1 cellular context compared by ENCODE assay signal in the genomic region with DNA sequence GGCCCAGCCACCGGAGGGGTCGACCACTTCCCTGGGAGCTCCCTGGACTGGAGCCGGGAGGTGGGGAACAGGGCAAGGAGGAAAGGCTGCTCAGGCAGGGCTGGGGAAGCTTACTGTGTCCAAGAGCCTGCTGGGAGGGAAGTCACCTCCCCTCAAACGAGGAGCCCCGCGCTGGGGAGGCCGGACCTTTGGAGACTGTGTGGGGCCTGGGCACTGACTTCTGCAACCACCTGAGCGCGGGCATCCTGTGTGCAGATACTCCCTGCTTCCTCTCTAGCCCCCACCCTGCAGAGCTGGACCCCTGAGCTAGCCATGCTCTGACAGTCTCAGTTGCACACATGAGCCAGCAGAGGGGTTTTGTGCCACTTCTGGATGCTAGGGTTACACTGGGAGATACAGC. TPM values are rescaled to one million over a fixed set of nuclear protein-coding genes. Genes with fewer than 3 reads are reported as not detected.
"Had no signal": no experiment of that assay in that cellular context is flagged by ENCODE, and none has a peak within 500 bp of the region (broad histone marks: within the 10 kb centered on the region; RNA-seq: fewer than 3 reads in every experiment).

No MANE protein-coding gene starts in this region.

RNA-seq across cellular contexts. Expression of a gene that starts 50.5 kb away (rescaled TPM):
- total RNA-seq: pulmonary artery endothelial cell had no signal
